ENCODE assay signal across 15 cellular contexts in the genomic region with DNA sequence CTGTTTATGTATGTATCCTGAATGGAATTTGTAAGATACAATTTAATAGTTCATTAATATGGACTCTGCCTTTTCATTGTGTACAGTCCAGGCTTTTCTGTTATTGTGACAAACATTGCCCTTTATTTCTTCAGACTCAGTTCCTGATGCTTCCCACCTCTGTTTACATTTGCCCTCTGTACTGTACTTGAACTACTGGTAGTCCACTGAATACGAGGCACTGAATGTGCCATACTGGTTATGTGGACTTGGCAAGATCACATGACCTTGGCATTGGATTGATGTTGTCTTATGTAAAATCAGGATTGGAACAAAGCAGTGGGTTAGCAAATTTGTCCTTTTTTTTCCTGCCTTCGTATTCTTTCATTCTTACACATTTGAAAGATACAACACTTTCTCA.
"Had no signal": no experiment of that assay in that cellular context is flagged by ENCODE, and none has a peak within 500 bp of the region (broad histone marks: within the 10 kb centered on the region; RNA-seq: fewer than 3 reads in every experiment).

No MANE protein-coding gene starts in this region.

- H3K4me1 ChIP-seq: body of pancreas, right atrium auricular region, suprapubic skin, uterus had no signal

- H3K27ac ChIP-seq: body of pancreas, dorsolateral prefrontal cortex, right atrium auricular region, suprapubic skin, transverse colon, uterus had no signal

- ATAC-seq: activated CD8-positive, alpha-beta memory T cell treated with anti-CD3 and anti-CD28 coated beads, Interleukin-2, amount 10 ng/mL, durations not matched to agents 7 days and 5 days; stimulated activated naive CD8-positive, alpha-beta T cell treated with anti-CD3 and anti-CD28 coated beads, Interleukin-15, amount 100 ng/mL, for 72 hours; WTC11 had no signal

- H3K9me3 ChIP-seq: body of pancreas, right atrium auricular region, suprapubic skin, transverse colon, uterus had no signal

- H3K27me3 ChIP-seq: body of pancreas, dorsolateral prefrontal cortex, right atrium auricular region, suprapubic skin, transverse colon, uterus had no signal

- H3K4me3 ChIP-seq: body of pancreas, right atrium auricular region, suprapubic skin, transverse colon, uterus had no signal

- FAIRE-seq: colon had no signal

- DNase-seq: activated CD4-positive, alpha-beta memory T cell treated with anti-CD3 and anti-CD28 coated beads, Interleukin-2, amount 10 ng/mL, durations not matched to agents 7 days and 5 days; activated CD4-positive, alpha-beta T cell treated with anti-CD3 and anti-CD28 coated beads for 4 hours; activated CD8-positive, alpha-beta memory T cell treated with anti-CD3 and anti-CD28 coated beads, Interleukin-2, amount 10 ng/mL, durations not matched to agents 7 days and 5 days; activated naive CD4-positive, alpha-beta T cell treated with Interleukin-2 at 50 U/mL for 16 hours; activated naive CD8-positive, alpha-beta T cell treated with anti-CD3 and anti-CD28 coated beads, Interleukin-2, amount 10 ng/mL, durations not matched to agents 7 days and 5 days; activated T-cell treated with anti-CD3 and anti-CD28 coated beads, Interleukin-2, amount 50 U/mL, for 1 hour; dorsolateral prefrontal cortex; stimulated activated naive CD8-positive, alpha-beta T cell treated with anti-CD3 and anti-CD28 coated beads, Interleukin-15, amount 100 ng/mL, for 72 hours; transverse colon; uterus had no signal

- H3K36me3 ChIP-seq: right atrium auricular region, suprapubic skin, transverse colon, uterus had no signal
